In genomic region chr1:1431845-1432565, GRCh38 we compare ENCODE assay signal across 11 cellular contexts. TPM values are rescaled to one million over a fixed set of nuclear protein-coding genes. Genes with fewer than 3 reads are reported as not detected.
DNase-seq lines count a peak whose midpoint lies in the region; ATAC-seq, FAIRE-seq and TF ChIP-seq lines count a peak whose summit lies in the region.
"Had no signal": no experiment of that assay in that cellular context is flagged by ENCODE, and none has a peak within 500 bp of the region (broad histone marks: within the 10 kb centered on the region; RNA-seq: fewer than 3 reads in every experiment).

No MANE protein-coding gene starts in this region.

- H3K9ac ChIP-seq in adipocyte (ENCODE audit: low read length) (peak overlapping the region; percentile 55), rectal smooth muscle tissue (ENCODE audit: low read length) (peak overlapping the region; percentile 2)

- H3K36me3 ChIP-seq in adipocyte (ENCODE audit: control insufficient read depth, insufficient read depth, low read length, severe bottlenecking) (no peaks in the 10 kb centered on the region), hepatocyte (replicated peaks; ENCODE audit: insufficient read depth, low read depth) (no peaks in the 10 kb centered on the region), rectal smooth muscle tissue (ENCODE audit: control insufficient read depth, insufficient read depth, low read length) (no peaks in the 10 kb centered on the region)
- H3K36me3 ChIP-seq: SJSA1 had no signal

- WGBS in hepatocyte (ENCODE audit: low lambda C conversion rate, missing lambda C conversion rate) = 60% methylated on average over 18 of the region's 20 CpGs

- H3K27me3 ChIP-seq in adipocyte (replicated peaks; ENCODE audit: control insufficient read depth, insufficient read depth, low read length) (no peaks in the 10 kb centered on the region), hepatocyte (no peaks in the 10 kb centered on the region), rectal smooth muscle tissue (ENCODE audit: control insufficient read depth, insufficient read depth, low read length) (no peaks in the 10 kb centered on the region)

- peak overlapping the region; percentile 66 for H3K4me2 ChIP-seq in hepatocyte

- FAIRE-seq in G401.6 (lab: Jason Lieb, UNC) = peak; percentile 88

- H3K4me3 ChIP-seq in adipocyte (ENCODE audit: low read length) (peak overlapping the region; percentile 29), hepatocyte (no peak overlapping the region), rectal smooth muscle tissue (ENCODE audit: low read length) (no peak overlapping the region)
- H3K4me3 ChIP-seq: SJSA1 had no signal

- H4K20me1 ChIP-seq in hepatocyte (ENCODE audit: insufficient read depth, poor library complexity, severe bottlenecking) = no peaks in the 10 kb centered on the region

- no peak for ATAC-seq in GM18873 (IDR thresholded peaks at IDR 0.05; ENCODE audit: low FRiP score, unreplicated experiment)

- peaks cover 12% of the 10 kb centered on the region for H3K79me2 ChIP-seq in hepatocyte

- H2AFZ ChIP-seq in hepatocyte = peak overlapping the region; percentile 35

- H3K27ac ChIP-seq in hepatocyte (peak overlapping the region; percentile 96), rectal smooth muscle tissue (ENCODE audit: low read depth, low read length) (peak overlapping the region; percentile 98)
- H3K27ac ChIP-seq: SJSA1 had no signal

- no peak for DNase-seq in adipocyte (ENCODE audit: low read depth)
- peak; percentile 84 for DNase-seq in hepatocyte (ENCODE audit: low spot score)
- no peak for DNase-seq in SIG-M5 (lab: John Stamatoyannopoulos, UW)
- DNase-seq in UCSD-AML1 (lab: John Stamatoyannopoulos, UW; ENCODE audit: unreplicated experiment) = no peak
- no peak for DNase-seq in AG20443 (ENCODE audit: low spot score)
- DNase-seq: activated gamma-delta T cell had no signal

- H3K9me2 ChIP-seq in hepatocyte (replicated peaks; ENCODE audit: insufficient read depth) = no peaks in the 10 kb centered on the region

- H3K9me3 ChIP-seq in adipocyte (ENCODE audit: control insufficient read depth, low read length) (no peaks in the 10 kb centered on the region), hepatocyte (ENCODE audit: low read depth) (no peaks in the 10 kb centered on the region)
- H3K9me3 ChIP-seq: SJSA1 had no signal

- no peak for TF ChIP-seq CTCF in hepatocyte (IDR thresholded peaks at IDR 0.05; ENCODE audit: poor library complexity)

- H3K4me1 ChIP-seq in adipocyte (ENCODE audit: control insufficient read depth, insufficient read depth, low read length) = peaks cover 33% of the 10 kb centered on the region
- peaks cover 68% of the 10 kb centered on the region for H3K4me1 ChIP-seq in hepatocyte (ENCODE audit: insufficient read depth)
- H3K4me1 ChIP-seq in rectal smooth muscle tissue (ENCODE audit: control insufficient read depth, insufficient read depth, low read length) = peaks cover 49% of the 10 kb centered on the region

RNA-seq across cellular contexts. Expression of gene VWA1, which starts 3.5 kb away (rescaled TPM):
- 37.7 and 38.1 TPM in 2 replicates for total RNA-seq in hepatocyte
- 114 and 131 TPM in 2 replicates for polyA plus RNA-seq in hepatocyte

RNA-seq across cellular contexts. Expression of gene ANKRD65, which starts 10.9 kb away (rescaled TPM):
- 2.1 and 6.5 TPM in 2 replicates for total RNA-seq in hepatocyte
- 5.5 and 7.3 TPM in 2 replicates for polyA plus RNA-seq in hepatocyte
- total RNA-seq: Daoy, SJSA1 had no signal

RNA-seq across cellular contexts. Expression of gene ATAD3C, which starts 17.5 kb away (rescaled TPM):
- 0.10 TPM in 1 of 2 replicates, not detected in the other for total RNA-seq in hepatocyte
- 0.99 and 1.2 TPM in 2 replicates for polyA plus RNA-seq in hepatocyte
- total RNA-seq: SJSA1 had no signal

RNA-seq across cellular contexts. Expression of gene MRPL20, which starts 24.9 kb away (rescaled TPM):
- total RNA-seq in hepatocyte = 107 and 115 TPM in 2 replicates
- 176 and 193 TPM in 2 replicates for polyA plus RNA-seq in hepatocyte

RNA-seq across cellular contexts. Expression of gene CCNL2, which starts 32.9 kb away (rescaled TPM):
- total RNA-seq in hepatocyte = 151 and 166 TPM in 2 replicates
- 284 and 364 TPM in 2 replicates for polyA plus RNA-seq in hepatocyte
